In genomic region chr17:47821031-47821423, GRCh38 we compare ENCODE assay signal across 8 cellular contexts. TPM values are rescaled to one million over a fixed set of nuclear protein-coding genes. Genes with fewer than 3 reads are reported as not detected.
DNase-seq lines count a peak whose midpoint lies in the region; ATAC-seq and TF ChIP-seq lines count a peak whose summit lies in the region.

No MANE protein-coding gene starts in this region.

- H3K27ac Mint-ChIP-seq in activated B cell treated with CpG ODN at 0.5 μM for 24 hours, result peak overlapping the region; percentile 77

- no peaks in the 10 kb centered on the region for H3K9me3 Mint-ChIP-seq in activated B cell treated with CpG ODN at 0.5 μM for 24 hours

- intact Hi-C loops in activated B cell treated with CpG ODN at 0.5 μM for 24 hours (cut with micrococcal nuclease), result loop anchor here (1.0 kb wide), 1 partner anchor 10 kb away; the partner anchor contains the start of genes LRRC46 and MRPL10
- intact Hi-C loops in spleen (cut with DNase I; ENCODE audit: low total_unique reads), result no loop called here

- no peak for TF ChIP-seq POLR2A in spleen (IDR thresholded peaks at IDR 0.05)

- no peaks in the 10 kb centered on the region for H3K9me3 ChIP-seq in spleen

- POLR2A ChIA-PET in activated B cell treated with CpG ODN at 0.5 μM for 24 hours (lab: Charles Lee), result interaction anchor here (0.5 to 2.6 kb wide), 3 partner anchors 10 to 75 kb away, joined by 4 to 53 read pairs (median 12); partner anchors contain the start of genes LRRC46, MRPL10 and SP2

- H3K4me1 ChIP-seq in spleen, result peaks cover 19 to 38% (median 32%) of the 10 kb centered on the region in 6 donors

- peaks cover 26% of the 10 kb centered on the region for H3K4me1 Mint-ChIP-seq in activated B cell treated with CpG ODN at 0.5 μM for 24 hours

- H3K27me3 ChIP-seq in spleen (replicated peaks in 1 of 7), result no peaks in the 10 kb centered on the region

- TF ChIP-seq CTCF in HFF-Myc (IDR thresholded peaks at IDR 0.05; ENCODE audit: low read depth, low read length, missing control alignments), result no peak
- TF ChIP-seq CTCF in activated B cell treated with CpG ODN at 0.5 μM for 24 hours (IDR thresholded peaks at IDR 0.05), result no peak
- TF ChIP-seq CTCF in spleen (IDR thresholded peaks at IDR 0.05 in 8 of 11, conservative IDR thresholded peaks at IDR 0.05 in 3 of 11), result no peak

- H3K27ac ChIP-seq in spleen, result peak overlapping the region in 7 of 8 donors; percentile 39 to 85 (median 69)

- ATAC-seq in activated B cell treated with CpG ODN at 0.5 μM for 24 hours (ENCODE audit: low read depth) (no peak), GM19351 (IDR thresholded peaks at IDR 0.05; ENCODE audit: unreplicated experiment) (no peak)

- no peaks in the 10 kb centered on the region for H3K27me3 Mint-ChIP-seq in activated B cell treated with CpG ODN at 0.5 μM for 24 hours

- H3K36me3 ChIP-seq in spleen, result peaks cover 5 to 74% (median 61%) of the 10 kb centered on the region in 6 donors

- WGBS in spleen, 5 donors, result 2 to 16% (median 9%) methylated on average over 4 of the region's 4 CpGs

- CTCF ChIA-PET in activated B cell treated with CpG ODN at 0.5 μM for 24 hours (lab: Charles Lee), result interaction anchor here (0.9 to 1.8 kb wide), 4 partner anchors 10 to 69 kb away, joined by 4 to 5 read pairs (median 4); partner anchors contain the start of genes LRRC46, MRPL10 and SCRN2

- peaks cover 61% of the 10 kb centered on the region for H3K36me3 Mint-ChIP-seq in activated B cell treated with CpG ODN at 0.5 μM for 24 hours (ENCODE audit: low read depth)

- no peak for DNase-seq in HFF-Myc (ENCODE audit: extremely low read depth, low read depth)
- DNase-seq in activated B cell treated with CpG ODN at 0.5 μM for 24 hours, result no peak
- DNase-seq in spleen, result no peak
- DNase-seq in NCI-H345 (lab: John Stamatoyannopoulos, UW), result no peak
- no peak for DNase-seq in C1 segment of cervical spinal cord (lab: John Stamatoyannopoulos, UW)
- DNase-seq in NCI-H1092 (lab: John Stamatoyannopoulos, UW), result no peak

- H3K4me3 Mint-ChIP-seq in activated B cell treated with CpG ODN at 0.5 μM for 24 hours, result peak overlapping the region; percentile 96

- H3K4me3 ChIP-seq in HFF-Myc (replicated peaks; ENCODE audit: low read depth, low read length), result peak overlapping the region; percentile 57
- peak overlapping the region; percentile 83 for H3K4me3 ChIP-seq in iPS-11a (ENCODE audit: low read depth, low read length)
- H3K4me3 ChIP-seq in spleen, result peak overlapping the region; percentile 65 to 94 (median 73)

RNA-seq across cellular contexts. Expression of gene OSBPL7, which starts 0.6 kb away (rescaled TPM):
- 28.8 and 34.4 TPM in 2 replicates for total RNA-seq in activated B cell treated with CpG ODN at 0.5 μM for 24 hours
- total RNA-seq in spleen, result 10 to 100 TPM; 17.3 to 33.3 (median 23.0) TPM
- 10 to 100 TPM in 2 of 3 donors, 1 to 10 TPM in 1; 7.7 to 17.7 (median 10.7) TPM for polyA plus RNA-seq in spleen

RNA-seq across cellular contexts. Expression of gene MRPL10, which starts 10.3 kb away (rescaled TPM):
- 36.4 and 37.4 TPM in 2 replicates for total RNA-seq in activated B cell treated with CpG ODN at 0.5 μM for 24 hours
- 10 to 100 TPM; 24.4 to 46.1 (median 32.2) TPM for total RNA-seq in spleen
- 10 to 100 TPM; 27.2 to 42.3 (median 36.2) TPM for polyA plus RNA-seq in spleen

RNA-seq across cellular contexts. Expression of gene LRRC46, which starts 10.4 kb away (rescaled TPM):
- total RNA-seq in activated B cell treated with CpG ODN at 0.5 μM for 24 hours, result 1.5 and 1.9 TPM in 2 replicates
- total RNA-seq in spleen, result 1 to 10 TPM in 3 of 7 donors, under 1 TPM in 4; 0.42 to 1.3 (median 0.66) TPM
- 1 to 10 TPM; 1.0 to 1.4 (median 1.2) TPM for polyA plus RNA-seq in spleen

RNA-seq across cellular contexts. Expression of gene SCRN2, which starts 20.0 kb away (rescaled TPM):
- total RNA-seq in activated B cell treated with CpG ODN at 0.5 μM for 24 hours (32.1 and 36.3 TPM in 2 replicates), spleen (10 to 100 TPM; 37.5 to 59.4 (median 49.0) TPM)
- 10 to 100 TPM; 38.9 to 58.0 (median 50.4) TPM for polyA plus RNA-seq in spleen

RNA-seq across cellular contexts. Expression of gene SP6, which starts 29.9 kb away (rescaled TPM):
- 0.09 TPM in 1 of 2 replicates, not detected in the other for total RNA-seq in activated B cell treated with CpG ODN at 0.5 μM for 24 hours
- 1 to 10 TPM in 5 of 7 donors, under 1 TPM in 2; 0.19 to 3.0 (median 2.0) TPM for total RNA-seq in spleen
- polyA plus RNA-seq in spleen, result under 1 TPM; 0.11 to 0.90 (median 0.27) TPM
